ENCODE assay signal across 1 cellular context in the genomic region with DNA sequence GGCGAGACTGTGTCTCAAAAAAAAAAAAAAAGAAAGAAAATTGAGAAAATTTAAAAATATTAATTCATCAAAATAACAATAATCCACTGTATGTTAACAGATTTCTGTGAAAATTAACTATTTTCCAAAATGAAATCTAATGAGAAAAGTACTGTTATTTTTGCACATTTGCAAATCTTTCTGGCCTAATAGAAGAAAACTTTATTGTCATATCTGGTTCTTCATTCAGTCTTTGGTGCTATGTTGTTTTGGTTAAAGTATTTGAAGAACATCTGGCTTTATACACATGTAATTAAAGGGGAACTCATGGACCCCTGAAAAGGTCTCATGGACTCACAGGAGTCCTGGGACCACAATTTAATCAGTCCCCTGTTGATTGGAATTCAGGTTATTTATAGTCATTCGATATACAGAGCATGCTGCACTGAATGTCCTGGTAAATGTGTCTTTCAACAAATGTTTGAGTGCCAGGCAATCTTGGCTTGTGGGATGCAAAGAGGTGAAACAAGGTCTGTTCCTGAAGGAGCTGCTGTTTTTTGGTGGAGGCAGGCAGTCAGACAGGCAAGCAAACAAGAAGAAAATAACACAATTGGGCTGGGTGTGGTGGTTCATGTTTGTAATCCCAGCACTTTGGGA.
TF ChIP-seq lines count a peak whose summit lies in the region.

No MANE protein-coding gene starts in this region.

TF ChIP-seq in K562, 482 proteins besides CTCF, POLR2A, EP300 and RAD21 (continued from another document):
- TF ChIP-seq, protein P1, sequence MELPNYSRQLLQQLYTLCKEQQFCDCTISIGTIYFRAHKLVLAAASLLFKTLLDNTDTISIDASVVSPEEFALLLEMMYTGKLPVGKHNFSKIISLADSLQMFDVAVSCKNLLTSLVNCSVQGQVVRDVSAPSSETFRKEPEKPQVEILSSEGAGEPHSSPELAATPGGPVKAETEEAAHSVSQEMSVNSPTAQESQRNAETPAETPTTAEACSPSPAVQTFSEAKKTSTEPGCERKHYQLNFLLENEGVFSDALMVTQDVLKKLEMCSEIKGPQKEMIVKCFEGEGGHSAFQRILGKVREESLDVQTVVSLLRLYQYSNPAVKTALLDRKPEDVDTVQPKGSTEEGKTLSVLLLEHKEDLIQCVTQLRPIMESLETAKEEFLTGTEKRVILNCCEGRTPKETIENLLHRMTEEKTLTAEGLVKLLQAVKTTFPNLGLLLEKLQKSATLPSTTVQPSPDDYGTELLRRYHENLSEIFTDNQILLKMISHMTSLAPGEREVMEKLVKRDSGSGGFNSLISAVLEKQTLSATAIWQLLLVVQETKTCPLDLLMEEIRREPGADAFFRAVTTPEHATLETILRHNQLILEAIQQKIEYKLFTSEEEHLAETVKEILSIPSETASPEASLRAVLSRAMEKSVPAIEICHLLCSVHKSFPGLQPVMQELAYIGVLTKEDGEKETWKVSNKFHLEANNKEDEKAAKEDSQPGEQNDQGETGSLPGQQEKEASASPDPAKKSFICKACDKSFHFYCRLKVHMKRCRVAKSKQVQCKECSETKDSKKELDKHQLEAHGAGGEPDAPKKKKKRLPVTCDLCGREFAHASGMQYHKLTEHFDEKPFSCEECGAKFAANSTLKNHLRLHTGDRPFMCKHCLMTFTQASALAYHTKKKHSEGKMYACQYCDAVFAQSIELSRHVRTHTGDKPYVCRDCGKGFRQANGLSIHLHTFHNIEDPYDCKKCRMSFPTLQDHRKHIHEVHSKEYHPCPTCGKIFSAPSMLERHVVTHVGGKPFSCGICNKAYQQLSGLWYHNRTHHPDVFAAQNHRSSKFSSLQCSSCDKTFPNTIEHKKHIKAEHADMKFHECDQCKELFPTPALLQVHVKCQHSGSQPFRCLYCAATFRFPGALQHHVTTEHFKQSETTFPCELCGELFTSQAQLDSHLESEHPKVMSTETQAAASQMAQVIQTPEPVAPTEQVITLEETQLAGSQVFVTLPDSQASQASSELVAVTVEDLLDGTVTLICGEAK (IDR thresholded peaks at IDR 0.05), result peak; percentile 76
- TF ChIP-seq, protein P1 (CRISPR knock-in tag; IDR thresholded peaks at IDR 0.05), result no peak
